In the genomic region with DNA sequence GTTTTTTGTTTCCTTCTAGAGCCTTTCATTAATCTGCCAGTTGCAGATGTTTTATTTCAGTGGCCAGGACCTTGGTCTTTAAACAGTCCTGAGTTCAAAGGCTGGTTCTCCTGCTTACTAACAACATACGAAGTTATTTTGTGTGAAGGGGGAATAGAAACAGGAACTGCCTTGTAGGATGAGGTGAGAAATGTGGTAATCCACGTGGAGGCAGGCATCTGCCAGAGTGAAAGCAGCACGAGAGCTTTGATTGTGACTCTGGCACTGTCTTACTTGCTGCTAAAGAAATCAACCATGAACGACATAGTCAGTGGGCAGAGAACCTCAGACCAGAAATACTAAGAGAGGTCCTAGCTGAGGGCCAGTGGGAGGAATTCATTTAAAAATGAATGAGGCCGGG, we compare ENCODE assay signal across 10 cellular contexts. TPM values are rescaled to one million over a fixed set of nuclear protein-coding genes. Genes with fewer than 3 reads are reported as not detected.
DNase-seq lines count a peak whose midpoint lies in the region; ATAC-seq and TF ChIP-seq lines count a peak whose summit lies in the region.
"Had no signal": no experiment of that assay in that cellular context is flagged by ENCODE, and none has a peak within 500 bp of the region (broad histone marks: within the 10 kb centered on the region; RNA-seq: fewer than 3 reads in every experiment).

No MANE protein-coding gene starts in this region.

- H3K4me3 ChIP-seq in CD8-positive, alpha-beta memory T cell (ENCODE audit: low read length) = no peak overlapping the region
- H3K4me3 ChIP-seq in heart right ventricle = no peak overlapping the region

- peak overlapping the region in 5 of 7 donors; percentile 25 to 80 (median 47) for H3K4me3 Mint-ChIP-seq in CD8-positive, alpha-beta memory T cell
- no peak overlapping the region for H3K4me3 Mint-ChIP-seq in type B pancreatic cell

- intact Hi-C loops in heart right ventricle (cut with DNase I) = loop anchor here in 2 of 10 donors (10.0 kb wide), 2 partner anchors 67 to 123 kb away; no protein-coding TSS in a partner anchor

- no peaks in the 10 kb centered on the region for H3K27me3 Mint-ChIP-seq in CD8-positive, alpha-beta memory T cell
- H3K27me3 Mint-ChIP-seq in type B pancreatic cell = no peaks in the 10 kb centered on the region

- TF ChIP-seq CTCF in type B pancreatic cell (conservative IDR thresholded peaks at IDR 0.05) (no peak), heart right ventricle (IDR thresholded peaks at IDR 0.05) (no peak)

- 64 to 68% methylated on average over 5 of the region's 5 CpGs for WGBS in heart right ventricle, 2 donors

- peak in 1 of 5 donors; percentile 42 for DNase-seq in CD8-positive, alpha-beta memory T cell
- DNase-seq in NCI-H1417 (lab: John Stamatoyannopoulos, UW) = no peak
- no peak for DNase-seq in type B pancreatic cell (ENCODE audit: extremely low spot score, unreplicated experiment)
- no peak for DNase-seq in cerebellar cortex (ENCODE audit: low spot score)
- DNase-seq in heart right ventricle = no peak
- DNase-seq: GDM1, PC-3 had no signal

- no peaks in the 10 kb centered on the region for H3K9me3 Mint-ChIP-seq in CD8-positive, alpha-beta memory T cell
- H3K9me3 Mint-ChIP-seq in type B pancreatic cell = no peaks in the 10 kb centered on the region

- H3K4me1 ChIP-seq in CD8-positive, alpha-beta memory T cell (ENCODE audit: insufficient read depth, low read length) = peaks cover 55% of the 10 kb centered on the region
- peaks cover 0 to 43% (median 8%) of the 10 kb centered on the region in 9 donors for H3K4me1 ChIP-seq in heart right ventricle

- POLR2A ChIA-PET in CD8-positive, alpha-beta memory T cell (lab: Charles Lee) = interaction anchor here (0.8 to 1.0 kb wide), 3 partner anchors 15 to 74 kb away, joined by 3 to 4 read pairs (median 3); partner anchors contain the start of gene SRP9

- H3K9me3 ChIP-seq in CD8-positive, alpha-beta memory T cell (ENCODE audit: low read length) = no peaks in the 10 kb centered on the region
- H3K9me3 ChIP-seq in heart right ventricle = no peaks in the 10 kb centered on the region

- H3K27ac Mint-ChIP-seq in CD8-positive, alpha-beta memory T cell = peak overlapping the region; percentile 40 to 94 (median 81)
- no peak overlapping the region for H3K27ac Mint-ChIP-seq in type B pancreatic cell

- H3K27me3 ChIP-seq in CD8-positive, alpha-beta memory T cell (ENCODE audit: insufficient read depth, low read length, poor library complexity, severe bottlenecking) = no peaks in the 10 kb centered on the region
- no peaks in the 10 kb centered on the region for H3K27me3 ChIP-seq in heart right ventricle

- peaks cover 48% of the 10 kb centered on the region for H3K36me3 ChIP-seq in CD8-positive, alpha-beta memory T cell (ENCODE audit: insufficient read depth, low read length)
- peaks cover 0 to 99% (median 14%) of the 10 kb centered on the region in 9 donors for H3K36me3 ChIP-seq in heart right ventricle

- H3K27ac ChIP-seq in CD8-positive, alpha-beta memory T cell (ENCODE audit: low read depth, low read length) = no peak overlapping the region
- H3K27ac ChIP-seq in angular gyrus (ENCODE audit: low read depth, low read length) = peak overlapping the region; percentile 7
- H3K27ac ChIP-seq in heart right ventricle = no peak overlapping the region

- H3K36me3 Mint-ChIP-seq in CD8-positive, alpha-beta memory T cell = peaks cover 11 to 90% (median 25%) of the 10 kb centered on the region in 3 donors
- H3K36me3 Mint-ChIP-seq in type B pancreatic cell = peaks cover 25% of the 10 kb centered on the region

- CTCF ChIA-PET in CD8-positive, alpha-beta memory T cell (lab: Charles Lee) = interaction anchor here (0.9 to 2.4 kb wide), 5 partner anchors 13 to 377 kb away, joined by 3 to 6 read pairs (median 4); no protein-coding TSS in a partner anchor

- ATAC-seq in GM19438 (IDR thresholded peaks at IDR 0.05; ENCODE audit: low read depth, unreplicated experiment) (peak; percentile 43), HG03432 (IDR thresholded peaks at IDR 0.05; ENCODE audit: unreplicated experiment) (peak; percentile 51), heart right ventricle (no peak)
- ATAC-seq: PC-3 had no signal

- peaks cover 72 to 89% (median 83%) of the 10 kb centered on the region in 3 donors for H3K4me1 Mint-ChIP-seq in CD8-positive, alpha-beta memory T cell
- peaks cover 9% of the 10 kb centered on the region for H3K4me1 Mint-ChIP-seq in type B pancreatic cell (ENCODE audit: unreplicated experiment)

RNA-seq across cellular contexts. Expression of gene TMEM63A, which starts 30.4 kb away (rescaled TPM):
- total RNA-seq in CD8-positive, alpha-beta memory T cell = 10 to 100 TPM; 51.4 to 55.5 TPM
- 50.6 TPM for polyA plus RNA-seq in CD8-positive, alpha-beta memory T cell
- total RNA-seq in type B pancreatic cell (ENCODE audit: low replicate concordance) (63.3 and 78.0 TPM in 2 replicates), heart right ventricle (10 to 100 TPM; 20.9 to 33.5 (median 24.7) TPM)
- 10 to 100 TPM; 10.4 to 69.1 TPM for polyA plus RNA-seq in heart right ventricle

RNA-seq across cellular contexts. Expression of gene LEFTY1, which starts 37.1 kb away (rescaled TPM):
- total RNA-seq in CD8-positive, alpha-beta memory T cell = not detected
- 0.21 TPM for polyA plus RNA-seq in CD8-positive, alpha-beta memory T cell
- total RNA-seq in type B pancreatic cell (ENCODE audit: low replicate concordance) (0.29 and 0.31 TPM in 2 replicates), heart right ventricle (under 1 TPM in 7 of 10 donors, not detected in 3; 0.15 to 0.57 (median 0.25) TPM)
- under 1 TPM; 0.15 to 0.77 TPM for polyA plus RNA-seq in heart right ventricle
- total RNA-seq: PC-3 had no signal

RNA-seq across cellular contexts. Expression of gene EPHX1, which starts 41.9 kb away (rescaled TPM):
- total RNA-seq in CD8-positive, alpha-beta memory T cell = 1 to 10 TPM; 2.2 to 3.0 TPM
- 1.8 TPM for polyA plus RNA-seq in CD8-positive, alpha-beta memory T cell
- total RNA-seq in type B pancreatic cell (ENCODE audit: low replicate concordance) = 65.2 and 86.1 TPM in 2 replicates
- total RNA-seq in heart right ventricle = 10 to 100 TPM; 34.9 to 80.8 (median 48.4) TPM
- polyA plus RNA-seq in heart right ventricle = 10 to 100 TPM; 31.5 to 38.2 TPM

Comparison
In these comparisons a context has a peak if more than half of its experiments do, and no peak if none do; other contexts are left out.
1. ATAC-seq: peak in GM19438 (single experiment) and HG03432 (single experiment); none in heart right ventricle (0 of 8).
2. RNA of gene EPHX1, which starts 41.9 kb away (total RNA-seq): 65.2 to 86.1 TPM in type B pancreatic cell and 34.9 to 80.8 TPM in heart right ventricle; 2.2 to 3.0 TPM in CD8-positive, alpha-beta memory T cell; every median in the first group is over 4 times any median in the second.